ENCODE assay signal across 8 cellular contexts in genomic region chr11:96393753-96394348, GRCh38. TPM values are rescaled to one million over a fixed set of nuclear protein-coding genes. Genes with fewer than 3 reads are reported as not detected.
DNase-seq lines count a peak whose midpoint lies in the region; ATAC-seq and TF ChIP-seq lines count a peak whose summit lies in the region.

No MANE protein-coding gene starts in this region.

- H4K91ac ChIP-seq in H9 (ENCODE audit: insufficient read length, low read depth, low read length) = no peak overlapping the region

- no peak overlapping the region for H2AK5ac ChIP-seq in H9 (ENCODE audit: insufficient read length, low read length)

- no peak overlapping the region for H2AFZ ChIP-seq in H9 (ENCODE audit: low read length)
- H2AFZ ChIP-seq in PC-9 = no peak overlapping the region

- ATAC-seq in effector memory CD8-positive, alpha-beta T cell (replicated peaks) = no peak

- no peak overlapping the region for H4K8ac ChIP-seq in H9 (replicated peaks; ENCODE audit: insufficient read length, low read depth, low read length)

- intact Hi-C loops in PC-9 (cut with micrococcal nuclease; ENCODE audit: unreplicated experiment) = loop anchor here (1.0 to 5.0 kb wide), 6 partner anchors 152 to 558 kb away; no protein-coding TSS in a partner anchor
- intact Hi-C loops in activated naive CD4-positive, alpha-beta T cell treated with anti-CD3 and anti-CD28 coated beads for 36 hours (cut with micrococcal nuclease) = loop anchor here (1.0 to 10.0 kb wide), 8 partner anchors 33 to 1327 kb away; partner anchors contain the start of genes SESN3 and SRSF8

- no peak overlapping the region for H3K56ac ChIP-seq in H9 (ENCODE audit: insufficient read length, low read depth, low read length)

- no peak overlapping the region for H3K4ac ChIP-seq in H9 (ENCODE audit: low read depth, low read length)

- no peak overlapping the region for H3T11ph ChIP-seq in H9 (ENCODE audit: low read length)

- H3K27ac Mint-ChIP-seq in H9 = no peak overlapping the region
- no peak overlapping the region for H3K27ac Mint-ChIP-seq in effector memory CD8-positive, alpha-beta T cell
- no peak overlapping the region for H3K27ac Mint-ChIP-seq in activated naive CD4-positive, alpha-beta T cell treated with anti-CD3 and anti-CD28 coated beads for 36 hours

- peaks cover 3% of the 10 kb centered on the region for H3K23me2 ChIP-seq in H9 (ENCODE audit: insufficient read length, low read depth, low read length, poor library complexity, severe bottlenecking)

- TF ChIP-seq CTCF in H9 (conservative IDR thresholded peaks at IDR 0.05) = peak; percentile 83
- TF ChIP-seq CTCF in PC-9 (conservative IDR thresholded peaks at IDR 0.05) = peak; percentile 86
- TF ChIP-seq CTCF in epithelial cell of proximal tubule (conservative IDR thresholded peaks at IDR 0.05; ENCODE audit: low read depth, low read length) = peak; percentile 73

- in situ Hi-C loops in Caki2 (cut with HindIII; ENCODE audit: low pct_unique_long_range_greater_than_20kb, low sequenced_read_pairs) = no loop called here

- no peak overlapping the region for H4K5ac ChIP-seq in H9 (ENCODE audit: insufficient read length, low read depth, low read length)

- no TSS peak for BruUV-seq in PC-9 (replicated peaks; lab: Mats Ljungman, UMichigan)

- no peak overlapping the region for H3K4me3 ChIP-seq in PC-9
- H3K4me3 ChIP-seq in epithelial cell of proximal tubule (ENCODE audit: low read depth, low read length) = no peak overlapping the region

- H3K23ac ChIP-seq in H9 (ENCODE audit: insufficient read length, low read depth, low read length) = no peak overlapping the region

- DNase-seq in Caki2 (ENCODE audit: low read depth) = peak; percentile 18
- DNase-seq in H9 = no peak
- no peak for DNase-seq in PC-9
- peak; percentile 7 for DNase-seq in epithelial cell of proximal tubule (ENCODE audit: low read depth)
- peak; percentile 79 for DNase-seq in pons (ENCODE audit: low spot score)
- DNase-seq in activated gamma-delta T cell treated with Interleukin-2 at 50 U/mL for 16 hours = no peak
- DNase-seq in effector memory CD8-positive, alpha-beta T cell = no peak
- no peak for DNase-seq in activated naive CD4-positive, alpha-beta T cell treated with anti-CD3 and anti-CD28 coated beads for 36 hours

- H3K4me1 Mint-ChIP-seq in H9 = peaks cover 7 to 9% of the 10 kb centered on the region in 2 experiments; a peak in 3 of 4 replicates
- peaks cover 10 to 11% of the 10 kb centered on the region in 2 donors for H3K4me1 Mint-ChIP-seq in effector memory CD8-positive, alpha-beta T cell (ENCODE audit: low read depth in 2 of 2)
- H3K4me1 Mint-ChIP-seq in activated naive CD4-positive, alpha-beta T cell treated with anti-CD3 and anti-CD28 coated beads for 36 hours (ENCODE audit: low read depth) = peaks cover 34% of the 10 kb centered on the region

- H3K27me3 Mint-ChIP-seq in H9 (ENCODE audit: low read depth) = no peaks in the 10 kb centered on the region
- no peaks in the 10 kb centered on the region for H3K27me3 Mint-ChIP-seq in effector memory CD8-positive, alpha-beta T cell
- H3K27me3 Mint-ChIP-seq in activated naive CD4-positive, alpha-beta T cell treated with anti-CD3 and anti-CD28 coated beads for 36 hours (ENCODE audit: low read depth) = no peaks in the 10 kb centered on the region

- no peak overlapping the region for H2BK5ac ChIP-seq in H9 (ENCODE audit: insufficient read length, low read length)

- H3K36me3 ChIP-seq in PC-9 (ENCODE audit: low read depth) = peaks cover 12% of the 10 kb centered on the region

- H3K9me3 Mint-ChIP-seq in H9 = peaks cover 17% of the 10 kb centered on the region in 2 experiments
- no peaks in the 10 kb centered on the region for H3K9me3 Mint-ChIP-seq in effector memory CD8-positive, alpha-beta T cell
- no peaks in the 10 kb centered on the region for H3K9me3 Mint-ChIP-seq in activated naive CD4-positive, alpha-beta T cell treated with anti-CD3 and anti-CD28 coated beads for 36 hours

- H2BK120ac ChIP-seq in H9 (ENCODE audit: low read depth, low read length, poor library complexity, severe bottlenecking) = no peak overlapping the region

- no peak overlapping the region for H2BK12ac ChIP-seq in H9 (ENCODE audit: insufficient read length, low read depth, low read length)

- peaks cover 3% of the 10 kb centered on the region; the same call in 1 of the 2 replicates for H3F3A ChIP-seq in PC-9 (ENCODE audit: insufficient read depth, low read depth)

- H3K79me2 ChIP-seq in H9 (ENCODE audit: insufficient read depth, low read length) (no peaks in the 10 kb centered on the region), PC-9 (ENCODE audit: low read depth) (peaks cover 25% of the 10 kb centered on the region)

- no peak overlapping the region for H3K4me3 Mint-ChIP-seq in H9
- no peak overlapping the region for H3K4me3 Mint-ChIP-seq in effector memory CD8-positive, alpha-beta T cell
- H3K4me3 Mint-ChIP-seq in activated naive CD4-positive, alpha-beta T cell treated with anti-CD3 and anti-CD28 coated beads for 36 hours = no peak overlapping the region

- H3K36me3 Mint-ChIP-seq in H9 (ENCODE audit: insufficient read depth in 1 of 3, low read depth in 3 of 3) = peaks cover 16 to 28% (median 18%) of the 10 kb centered on the region in 3 experiments; a peak in 6 of 7 replicates
- H3K36me3 Mint-ChIP-seq in effector memory CD8-positive, alpha-beta T cell (ENCODE audit: insufficient read depth) = peaks cover 10% of the 10 kb centered on the region
- H3K36me3 Mint-ChIP-seq in activated naive CD4-positive, alpha-beta T cell treated with anti-CD3 and anti-CD28 coated beads for 36 hours (ENCODE audit: low read depth) = peaks cover 13% of the 10 kb centered on the region

- H3K4me1 ChIP-seq in H9 (ENCODE audit: insufficient read depth, low read length) (no peaks in the 10 kb centered on the region; the same call in 1 of the 2 replicates), PC-9 (replicated peaks; ENCODE audit: insufficient read depth) (peaks cover 17% of the 10 kb centered on the region)

- H3K79me1 ChIP-seq in H9 (ENCODE audit: insufficient read depth, low read depth, low read length, poor library complexity, severe bottlenecking) = no peaks in the 10 kb centered on the region

- no peak overlapping the region for H2BK20ac ChIP-seq in H9 (ENCODE audit: low read depth, low read length, poor library complexity, severe bottlenecking)

- H3K27me3 ChIP-seq in H9 (ENCODE audit: insufficient read depth, low read length) (no peaks in the 10 kb centered on the region), PC-9 (ENCODE audit: insufficient read depth, low read depth) (no peaks in the 10 kb centered on the region)

- H3K27ac ChIP-seq in H9 (ENCODE audit: insufficient read length, low read depth, low read length) = no peak overlapping the region
- H3K27ac ChIP-seq in PC-9 = no peak overlapping the region

- no peak overlapping the region for H3K9ac ChIP-seq in H9 (ENCODE audit: extremely low read depth, insufficient read length, low read length)

- H3K4me2 ChIP-seq in H9 (ENCODE audit: insufficient read depth, insufficient read length, low read length) (no peak overlapping the region), PC-9 (no peak overlapping the region; the same call in 1 of the 2 replicates)

- H4K20me1 ChIP-seq in H9 (ENCODE audit: control insufficient read depth, insufficient read depth, insufficient read length) = no peaks in the 10 kb centered on the region
- H4K20me1 ChIP-seq in PC-9 (ENCODE audit: insufficient read depth) = no peaks in the 10 kb centered on the region

- WGBS in H9 (ENCODE audit: extremely low coverage, insufficient read length, low lambda C conversion rate) = no CpG with 5 or more reads among the region's 1 CpG

- no peaks in the 10 kb centered on the region for H3K9me3 ChIP-seq in H9 (ENCODE audit: control insufficient read depth, low read depth, low read length)
- peaks cover 23% of the 10 kb centered on the region for H3K9me3 ChIP-seq in PC-9 (ENCODE audit: insufficient read depth, low read depth)

- CTCF ChIA-PET in PC-9 (lab: Charles Lee) = interaction anchor here (0.6 to 1.7 kb wide), 5 partner anchors 325 to 601 kb away, joined by 3 to 11 read pairs (median 6); no protein-coding TSS in a partner anchor
- CTCF ChIA-PET in activated naive CD4-positive, alpha-beta T cell treated with anti-CD3 and anti-CD28 coated beads for 36 hours (lab: Charles Lee) = interaction anchor here (0.5 to 2.9 kb wide), 43 partner anchors 9 to 605 kb away, joined by 3 to 25 read pairs (median 4); partner anchors contain the start of genes FAM76B and MAML2

- POLR2A ChIA-PET in PC-9 (lab: Charles Lee; ENCODE audit: unreplicated experiment) = interaction anchor here (0.6 to 0.7 kb wide), 2 partner anchors 31 to 542 kb away, joined by 3 to 4 read pairs; no protein-coding TSS in a partner anchor

- no peak overlapping the region for H3K18ac ChIP-seq in H9 (ENCODE audit: insufficient read length, low read depth, low read length)

- no peak overlapping the region for H2BK15ac ChIP-seq in H9 (ENCODE audit: low read depth, low read length)

- H3K14ac ChIP-seq in H9 (ENCODE audit: insufficient read depth, low read length) = no peak overlapping the region

- H3K9me2 ChIP-seq in PC-9 (ENCODE audit: insufficient read depth) = no peaks in the 10 kb centered on the region

RNA-seq across cellular contexts. Expression of gene JRKL, which starts 4.0 kb away (rescaled TPM):
- 0.17 and 1.3 TPM in 2 replicates for total RNA-seq in Caki2 (2014; rRNA removed; shearing (Covaris generic); ENCODE audit: low replicate concordance)
- total RNA-seq in H9 (2021) = 3.0 and 3.6 TPM in 2 replicates
- total RNA-seq in PC-9 (2021) = 12.4 and 13.5 TPM in 2 replicates
- 5.1 and 7.0 TPM in 2 replicates for total RNA-seq in epithelial cell of proximal tubule
- total RNA-seq in activated naive CD4-positive, alpha-beta T cell treated with anti-CD3 and anti-CD28 coated beads for 36 hours = 10 to 100 TPM; 12.3 to 12.7 TPM

RNA-seq across cellular contexts. Expression of gene CCDC82, which starts 4.1 kb away (rescaled TPM):
- 2.5 and 6.4 TPM in 2 replicates for total RNA-seq in Caki2 (2014; rRNA removed; shearing (Covaris generic); ENCODE audit: low replicate concordance)
- total RNA-seq in H9 (2021) = 14.7 and 17.4 TPM in 2 replicates
- 18.6 and 19.9 TPM in 2 replicates for total RNA-seq in PC-9 (2021)
- total RNA-seq in epithelial cell of proximal tubule = 10.7 and 12.7 TPM in 2 replicates
- 10 to 100 TPM; 32.0 to 34.0 TPM for total RNA-seq in activated naive CD4-positive, alpha-beta T cell treated with anti-CD3 and anti-CD28 coated beads for 36 hours

RNA-seq across cellular contexts. Expression of gene MAML2, which starts 50.9 kb away (rescaled TPM):
- total RNA-seq in Caki2 (2014; rRNA removed; shearing (Covaris generic); ENCODE audit: low replicate concordance) = 2.1 and 2.2 TPM in 2 replicates
- total RNA-seq in H9 (2021) = 2.7 TPM in 2 replicates
- total RNA-seq in PC-9 (2021) = 17.7 and 28.3 TPM in 2 replicates
- 4.9 and 5.1 TPM in 2 replicates for total RNA-seq in epithelial cell of proximal tubule
- 10 to 100 TPM; 26.6 to 28.1 TPM for total RNA-seq in activated naive CD4-positive, alpha-beta T cell treated with anti-CD3 and anti-CD28 coated beads for 36 hours

Comparison
In these comparisons a context has a peak if more than half of its experiments do, and no peak if none do; other contexts are left out.
1. DNase-seq: peak in Caki2 (single experiment), epithelial cell of proximal tubule (single experiment) and pons (single experiment); none in H9 (single experiment), PC-9 (0 of 2), activated gamma-delta T cell treated with Interleukin-2 at 50 U/mL for 16 hours (single experiment), effector memory CD8-positive, alpha-beta T cell (0 of 3) and activated naive CD4-positive, alpha-beta T cell treated with anti-CD3 and anti-CD28 coated beads for 36 hours (single experiment).
2. Peak in every context shown above with its lines, with median percentiles within 50 percentile points of each other: CTCF ChIP-seq.